In genomic region chr19:11295180-11295579, GRCh38 we compare ENCODE assay signal across 37 cellular contexts. TPM values are rescaled to one million over a fixed set of nuclear protein-coding genes. Genes with fewer than 3 reads are reported as not detected.
"Had no signal": no experiment of that assay in that cellular context is flagged by ENCODE, and none has a peak within 500 bp of the region (broad histone marks: within the 10 kb centered on the region; RNA-seq: fewer than 3 reads in every experiment).

No MANE protein-coding gene starts in this region.

- H3K36me3 Mint-ChIP-seq: mesothelial cell of epicardium; naive thymus-derived CD4-positive, alpha-beta T cell; neural progenitor cell; stimulated activated effector memory CD8-positive, alpha-beta T cell treated with anti-CD3 and anti-CD28 coated beads, Interleukin-12 subunit alpha, Interleukin-12 subunit beta, amount 100 ng/mL, for 72 hours had no signal

- DNase-seq: dorsolateral prefrontal cortex; effector CD4-positive, alpha-beta T cell; foreskin fibroblast; gastrocnemius medialis; head of caudate nucleus; kidney; mesenchymal stem cell; naive thymus-derived CD4-positive, alpha-beta T cell; occipital lobe; psoas muscle; stimulated activated CD4-positive, alpha-beta T cell treated with anti-CD3 and anti-CD28 coated beads, Interleukin-2, amount 100 ng/mL, for 24 hours; stimulated activated CD4-positive, alpha-beta T cell treated with anti-CD3 and anti-CD28 coated beads, Interleukin-4, amount 100 ng/mL, for 24 hours; stimulated activated naive CD4-positive, alpha-beta T cell treated with Interleukin-2 at 50 U/mL for 16 hours; stomach; thyroid gland; trophoblast cell had no signal

- H3K9me3 Mint-ChIP-seq: naive thymus-derived CD4-positive, alpha-beta T cell; nephron; stimulated activated effector memory CD8-positive, alpha-beta T cell treated with anti-CD3 and anti-CD28 coated beads, Interleukin-12 subunit alpha, Interleukin-12 subunit beta, amount 100 ng/mL, for 72 hours had no signal

- H3K9me3 ChIP-seq: gastrocnemius medialis, ovary, psoas muscle, stomach, thyroid gland had no signal

- H3K79me2 ChIP-seq: hepatocyte had no signal

- H3K27ac Mint-ChIP-seq: mesothelial cell of epicardium; naive thymus-derived CD4-positive, alpha-beta T cell; neural progenitor cell; stimulated activated effector memory CD8-positive, alpha-beta T cell treated with anti-CD3 and anti-CD28 coated beads, Interleukin-12 subunit alpha, Interleukin-12 subunit beta, amount 100 ng/mL, for 72 hours had no signal

- H3K4me3 Mint-ChIP-seq: mesothelial cell of epicardium; naive thymus-derived CD4-positive, alpha-beta T cell had no signal

- H2AFZ ChIP-seq: hepatocyte, neural progenitor cell had no signal

- H3K36me3 ChIP-seq: gastrocnemius medialis, neural progenitor cell, ovary, stomach, thyroid gland had no signal

- FAIRE-seq: colon, kidney had no signal

- H3K27ac ChIP-seq: epithelial cell of prostate, neural progenitor cell had no signal

- H3K4me1 ChIP-seq: gastrocnemius medialis, psoas muscle had no signal

- H3K4me2 ChIP-seq: hepatocyte, neural progenitor cell, smooth muscle cell had no signal

- H3K27me3 ChIP-seq: dorsolateral prefrontal cortex, hepatocyte, neural progenitor cell, ovary, stomach, thyroid gland had no signal

- H3K9ac ChIP-seq: neural progenitor cell had no signal

- ATAC-seq: esophagus mucosa; gastrocnemius medialis; left lobe of liver; naive thymus-derived CD4-positive, alpha-beta T cell; psoas muscle; sciatic nerve; stimulated activated effector memory CD8-positive, alpha-beta T cell treated with anti-CD3 and anti-CD28 coated beads, Interleukin-12 subunit alpha, Interleukin-12 subunit beta, amount 100 ng/mL, for 72 hours had no signal

- H3K4me3 ChIP-seq: dorsolateral prefrontal cortex, gastrocnemius medialis, hepatocyte, neural progenitor cell, ovary, psoas muscle, smooth muscle cell, stomach, thyroid gland had no signal

RNA-seq across cellular contexts. Expression of gene TSPAN16, which starts 0.8 kb away (rescaled TPM):
- total RNA-seq: cerebellum; esophagus mucosa; gastrocnemius medialis; glomerular endothelial cell; hepatocyte; kidney; left lobe of liver; lower leg skin; lung microvascular endothelial cell; mesothelial cell of epicardium; mucosa of gallbladder; naive thymus-derived CD4-positive, alpha-beta T cell; occipital lobe; ovary; psoas muscle; renal cortical epithelial cell; sciatic nerve; smooth muscle cell; stomach; subcutaneous adipose tissue; temporal lobe; ureter had no signal
- polyA plus RNA-seq: hepatocyte; naive thymus-derived CD4-positive, alpha-beta T cell; ovary; psoas muscle; smooth muscle cell; stomach had no signal

RNA-seq across cellular contexts. Expression of gene DOCK6, which starts 32.9 kb away (rescaled TPM):
- polyA plus RNA-seq: naive thymus-derived CD4-positive, alpha-beta T cell had no signal
